Comparison of ENCODE assay signal across 23 cellular contexts in genomic region chr13:110421061-110421460, GRCh38.
DNase-seq lines count a peak whose midpoint lies in the region; ATAC-seq and TF ChIP-seq lines count a peak whose summit lies in the region.
"Had no signal": no experiment of that assay in that cellular context is flagged by ENCODE, and none has a peak within 500 bp of the region (broad histone marks: within the 10 kb centered on the region; RNA-seq: fewer than 3 reads in every experiment).

No MANE protein-coding gene starts in this region.

- H3K9me3 Mint-ChIP-seq in CD8-positive, alpha-beta T cell: no peaks in the 10 kb centered on the region
- peaks cover 0 to 7% (median 0%) of the 10 kb centered on the region in 5 donors for H3K9me3 Mint-ChIP-seq in CD8-positive, alpha-beta memory T cell
- H3K9me3 Mint-ChIP-seq: CD14-positive monocyte had no signal

- H3K79me2 ChIP-seq in fibroblast of lung (ENCODE audit: control insufficient read depth, insufficient read depth, low read length): peaks cover 2% of the 10 kb centered on the region

- H3K4me3 Mint-ChIP-seq in CD8-positive, alpha-beta T cell: no peak overlapping the region
- no peak overlapping the region for H3K4me3 Mint-ChIP-seq in CD8-positive, alpha-beta memory T cell

- POLR2A ChIA-PET in CD8-positive, alpha-beta T cell (lab: Charles Lee): no interaction called here
- POLR2A ChIA-PET in CD8-positive, alpha-beta memory T cell (lab: Charles Lee): no interaction called here

- peak overlapping the region; percentile 78 for H3K4me2 ChIP-seq in BLaER1
- H3K4me2 ChIP-seq in fibroblast of lung (ENCODE audit: extremely low read depth, insufficient read depth, low read length): no peak overlapping the region
- H3K4me2 ChIP-seq: SK-N-SH had no signal

- DNase-seq in RWPE2 (ENCODE audit: low spot score) (no peak), fibroblast of lung (ENCODE audit: low read depth in 2 of 2) (peak; percentile 40 to 48)
- DNase-seq in CD8-positive, alpha-beta T cell: no peak
- no peak for DNase-seq in CD8-positive, alpha-beta memory T cell
- DNase-seq: ACHN; activated CD8-positive, alpha-beta memory T cell treated with anti-CD3 and anti-CD28 coated beads, Interleukin-2, amount 50 U/mL, for 48 hours; activated gamma-delta T cell treated with Interleukin-2 at 50 U/mL for 16 hours; H7; islet precursor cell; MM.1S; NCI-H1417 treated with DMSO at 0.1 percent for 48 hours; NCI-H2107; nucleus accumbens; retina; SK-N-SH; stimulated activated CD4-positive, alpha-beta T cell treated with anti-CD3 and anti-CD28 coated beads, Interleukin-12 subunit alpha, Interleukin-12 subunit beta, amount 100 ng/mL, for 4 hours had no signal

- no peak overlapping the region for H3K27ac ChIP-seq in BLaER1
- peak overlapping the region; percentile 47 for H3K27ac ChIP-seq in RWPE2 (ENCODE audit: poor library complexity, severe bottlenecking)
- H3K27ac ChIP-seq in fibroblast of lung (ENCODE audit: insufficient read depth, low read length): peak overlapping the region; percentile 21
- H3K27ac ChIP-seq in rectal smooth muscle tissue (ENCODE audit: low read depth, low read length): peak overlapping the region; percentile 18
- no peak overlapping the region for H3K27ac ChIP-seq in CD8-positive, alpha-beta T cell (ENCODE audit: low read depth, low read length)
- H3K27ac ChIP-seq in CD8-positive, alpha-beta memory T cell (ENCODE audit: low read depth, low read length): no peak overlapping the region
- H3K27ac ChIP-seq: VCaP had no signal

- H3K27me3 Mint-ChIP-seq in CD8-positive, alpha-beta T cell (ENCODE audit: low read depth): peaks cover 62% of the 10 kb centered on the region
- H3K27me3 Mint-ChIP-seq in CD8-positive, alpha-beta memory T cell: peaks cover 32 to 83% of the 10 kb centered on the region in 2 donors

- no peaks in the 10 kb centered on the region for H3K36me3 ChIP-seq in BLaER1
- peaks cover 42% of the 10 kb centered on the region for H3K36me3 ChIP-seq in RWPE2 (ENCODE audit: low read depth)
- H3K36me3 ChIP-seq in fibroblast of lung (ENCODE audit: control insufficient read depth, insufficient read depth, low read length): peaks cover 3% of the 10 kb centered on the region
- no peaks in the 10 kb centered on the region for H3K36me3 ChIP-seq in rectal smooth muscle tissue (ENCODE audit: control insufficient read depth, insufficient read depth, low read length)
- no peaks in the 10 kb centered on the region for H3K36me3 ChIP-seq in CD8-positive, alpha-beta T cell (ENCODE audit: insufficient read depth, low read length)
- H3K36me3 ChIP-seq in CD8-positive, alpha-beta memory T cell (ENCODE audit: insufficient read depth, low read length): no peaks in the 10 kb centered on the region
- H3K36me3 ChIP-seq: adrenal gland had no signal

- H4K20me1 ChIP-seq in BLaER1 (no peaks in the 10 kb centered on the region), fibroblast of lung (ENCODE audit: control insufficient read depth, extremely low read depth, insufficient read depth, low read length) (no peaks in the 10 kb centered on the region)

- no peak for ATAC-seq in RWPE2 (ENCODE audit: low read depth)
- no peak for ATAC-seq in CD8-positive, alpha-beta T cell
- no peak for ATAC-seq in GM18909 (IDR thresholded peaks at IDR 0.05; ENCODE audit: poor library complexity, unreplicated experiment)
- ATAC-seq in GM19351 (IDR thresholded peaks at IDR 0.05; ENCODE audit: unreplicated experiment): no peak

- H3K27me3 ChIP-seq in BLaER1 (peaks cover 16% of the 10 kb centered on the region; the same call in 1 of the 2 replicates), RWPE2 (ENCODE audit: insufficient read depth, poor library complexity, severe bottlenecking) (no peaks in the 10 kb centered on the region), fibroblast of lung (ENCODE audit: control insufficient read depth, insufficient read depth, low read length) (no peaks in the 10 kb centered on the region), rectal smooth muscle tissue (ENCODE audit: control insufficient read depth, insufficient read depth, low read length) (no peaks in the 10 kb centered on the region)
- peaks cover 37% of the 10 kb centered on the region for H3K27me3 ChIP-seq in CD8-positive, alpha-beta T cell (ENCODE audit: insufficient read depth, low read length)
- peaks cover 21% of the 10 kb centered on the region for H3K27me3 ChIP-seq in CD8-positive, alpha-beta memory T cell (ENCODE audit: insufficient read depth, low read length, poor library complexity, severe bottlenecking)
- H3K27me3 ChIP-seq: adrenal gland had no signal

- H3K9me3 ChIP-seq in BLaER1 (no peaks in the 10 kb centered on the region), RWPE2 (ENCODE audit: severe bottlenecking) (no peaks in the 10 kb centered on the region), fibroblast of lung (ENCODE audit: control insufficient read depth, insufficient read depth, low read depth, low read length) (no peaks in the 10 kb centered on the region)
- H3K9me3 ChIP-seq in CD8-positive, alpha-beta T cell (ENCODE audit: low read length): no peaks in the 10 kb centered on the region
- no peaks in the 10 kb centered on the region for H3K9me3 ChIP-seq in CD8-positive, alpha-beta memory T cell (ENCODE audit: low read length)
- H3K9me3 ChIP-seq: adrenal gland, SK-N-SH had no signal

- TF ChIP-seq CTCF in RWPE2 (IDR thresholded peaks at IDR 0.05; ENCODE audit: poor library complexity, severe bottlenecking) (no peak), fibroblast of lung (conservative IDR thresholded peaks at IDR 0.05 in 1 of 2, IDR thresholded peaks at IDR 0.05 in 1 of 2; ENCODE audit: low read depth in 1 of 2, low read length in 2 of 2) (no peak)
- TF ChIP-seq CTCF in CD8-positive, alpha-beta T cell (IDR thresholded peaks at IDR 0.05): no peak

- peaks cover 10% of the 10 kb centered on the region for H3K4me1 Mint-ChIP-seq in CD8-positive, alpha-beta T cell (ENCODE audit: low read depth)
- peaks cover 10 to 12% (median 11%) of the 10 kb centered on the region in 3 donors for H3K4me1 Mint-ChIP-seq in CD8-positive, alpha-beta memory T cell
- H3K4me1 Mint-ChIP-seq: CD14-positive monocyte had no signal

- H3K4me3 ChIP-seq in BLaER1 (no peak overlapping the region), RWPE2 (ENCODE audit: severe bottlenecking) (no peak overlapping the region), fibroblast of lung (replicated peaks in 1 of 4; ENCODE audit: control extremely low read depth in 1 of 4, insufficient read depth in 1 of 4, low read depth in 3 of 4, low read length in 4 of 4) (no peak overlapping the region), rectal smooth muscle tissue (ENCODE audit: low read length) (no peak overlapping the region)
- H3K4me3 ChIP-seq in CD8-positive, alpha-beta T cell (ENCODE audit: low read depth, low read length): no peak overlapping the region
- no peak overlapping the region for H3K4me3 ChIP-seq in CD8-positive, alpha-beta memory T cell (ENCODE audit: low read length)
- H3K4me3 ChIP-seq: adrenal gland had no signal

- no peak overlapping the region for H3K9ac ChIP-seq in BLaER1
- H3K9ac ChIP-seq in fibroblast of lung (ENCODE audit: insufficient read depth, low read length): no peak overlapping the region
- no peak overlapping the region for H3K9ac ChIP-seq in rectal smooth muscle tissue (ENCODE audit: low read length)
- H3K9ac ChIP-seq: SK-N-SH had no signal

- no peak overlapping the region for H3K27ac Mint-ChIP-seq in CD8-positive, alpha-beta T cell
- H3K27ac Mint-ChIP-seq in CD8-positive, alpha-beta memory T cell: no peak overlapping the region
- H3K27ac Mint-ChIP-seq: CD14-positive monocyte had no signal

- H3K36me3 Mint-ChIP-seq in CD8-positive, alpha-beta T cell: no peaks in the 10 kb centered on the region
- no peaks in the 10 kb centered on the region for H3K36me3 Mint-ChIP-seq in CD8-positive, alpha-beta memory T cell
- H3K36me3 Mint-ChIP-seq: CD14-positive monocyte had no signal

- H3K4me1 ChIP-seq in BLaER1 (peaks cover 63% of the 10 kb centered on the region), RWPE2 (ENCODE audit: insufficient read depth, poor library complexity, severe bottlenecking) (peaks cover 10% of the 10 kb centered on the region), fibroblast of lung (ENCODE audit: control insufficient read depth, extremely low read depth, insufficient read depth, low read length) (peaks cover 37% of the 10 kb centered on the region), rectal smooth muscle tissue (ENCODE audit: control insufficient read depth, insufficient read depth, low read length) (peaks cover 41% of the 10 kb centered on the region)
- H3K4me1 ChIP-seq in CD8-positive, alpha-beta T cell (ENCODE audit: insufficient read depth, low read length): peaks cover 13% of the 10 kb centered on the region
- H3K4me1 ChIP-seq in CD8-positive, alpha-beta memory T cell (ENCODE audit: insufficient read depth, low read length): peaks cover 11% of the 10 kb centered on the region

- H2AFZ ChIP-seq in fibroblast of lung (ENCODE audit: low read length): no peak overlapping the region

- intact Hi-C loops in CD8-positive, alpha-beta T cell (cut with DNase I, micrococcal nuclease): no loop called here

- CTCF ChIA-PET in CD8-positive, alpha-beta T cell (lab: Charles Lee): interaction anchor here (1.0 kb wide), 1 partner anchor 9 kb away, joined by 4 read pairs; no protein-coding TSS in a partner anchor
- CTCF ChIA-PET in CD8-positive, alpha-beta memory T cell (lab: Charles Lee): no interaction called here

Comparison
In these comparisons a context has a peak if more than half of its experiments do, and no peak if none do; other contexts are left out.
1. H3K27ac ChIP-seq: peak in RWPE2 (single experiment), fibroblast of lung (single experiment) and rectal smooth muscle tissue (single experiment); none in BLaER1 (single experiment), CD8-positive, alpha-beta T cell (single experiment) and CD8-positive, alpha-beta memory T cell (single experiment).
2. DNase-seq: peak in fibroblast of lung (2 of 2); none in RWPE2 (single experiment), CD8-positive, alpha-beta T cell (0 of 7) and CD8-positive, alpha-beta memory T cell (0 of 5).